Comparison of ENCODE assay signal across 8 cellular contexts in genomic region chr2:211745295-211746097, GRCh38.
DNase-seq lines count a peak whose midpoint lies in the region; ATAC-seq, FAIRE-seq and TF ChIP-seq lines count a peak whose summit lies in the region.

No MANE protein-coding gene starts in this region.

- H3K18ac ChIP-seq in IMR-90 (ENCODE audit: low read depth, low read length), result no peak overlapping the region

- DNase-seq in stimulated activated CD4-positive, alpha-beta T cell treated with anti-CD3 and anti-CD28 coated beads, Interleukin-12 subunit alpha, Interleukin-12 subunit beta, amount 100 ng/mL, for 48 hours (ENCODE audit: low read depth in 2 of 3, low spot score in 1 of 3), result peak in 2 of 3 donors; percentile 3 to 14
- DNase-seq in stimulated activated CD4-positive, alpha-beta T cell treated with anti-CD3 and anti-CD28 coated beads, Interleukin-4, amount 100 ng/mL, for 4 hours, result no peak
- DNase-seq in GM23338 (ENCODE audit: low spot score), result peak; percentile 84
- peak; percentile 49 for DNase-seq in IMR-90
- DNase-seq in NT2/D1 (ENCODE audit: low read depth, low spot score), result peak; percentile 64
- peak; percentile 22 for DNase-seq in brain pericyte (ENCODE audit: low read depth, low spot score)
- peak; percentile 73 for DNase-seq in testis

- no peak overlapping the region for H2AFZ ChIP-seq in GM23338
- H2AFZ ChIP-seq in IMR-90 (replicated peaks; ENCODE audit: low read length, poor library complexity), result no peak overlapping the region

- H2AK5ac ChIP-seq in IMR-90 (ENCODE audit: low read depth, low read length), result no peak overlapping the region

- no peaks in the 10 kb centered on the region for H3K4me1 ChIP-seq in GM23338 (ENCODE audit: insufficient read depth)
- no peaks in the 10 kb centered on the region for H3K4me1 ChIP-seq in IMR-90 (ENCODE audit: control insufficient read depth, insufficient read depth, low read length)
- H3K4me1 ChIP-seq in NT2/D1 (ENCODE audit: insufficient read depth, insufficient read length), result no peaks in the 10 kb centered on the region
- peaks cover 4% of the 10 kb centered on the region for H3K4me1 ChIP-seq in testis

- POLR2A ChIA-PET in IMR-90 (lab: Charles Lee; ENCODE audit: unreplicated experiment), result no interaction called here

- no peaks in the 10 kb centered on the region for H3K36me3 ChIP-seq in GM23338 (ENCODE audit: insufficient read depth)
- no peaks in the 10 kb centered on the region for H3K36me3 ChIP-seq in IMR-90 (ENCODE audit: control insufficient read depth, insufficient read depth, low read length)
- no peaks in the 10 kb centered on the region for H3K36me3 ChIP-seq in NT2/D1 (ENCODE audit: insufficient read depth, insufficient read length, low read length)
- no peaks in the 10 kb centered on the region for H3K36me3 ChIP-seq in testis (ENCODE audit: low read depth, missing control alignments)

- H3K9me1 ChIP-seq in IMR-90 (ENCODE audit: insufficient read depth, low read length), result no peaks in the 10 kb centered on the region

- intact Hi-C loops in IMR-90 (cut with micrococcal nuclease) (loop anchor here (1.0 to 10.0 kb wide), 4 partner anchors 399 to 822 kb away; no protein-coding TSS in a partner anchor), testis (cut with DNase I; ENCODE audit: low total_unique reads) (no loop called here)

- no peaks in the 10 kb centered on the region for H3K27me3 Mint-ChIP-seq in GM23338 (ENCODE audit: insufficient read depth, low read depth, poor library complexity)

- WGBS in IMR-90 (ENCODE audit: extremely low coverage in 2 of 2, insufficient read length in 1 of 2), 2 experiments, result no CpG with 5 or more reads among the region's 4 CpGs
- 51 to 56% methylated on average over 4 of the region's 4 CpGs for WGBS in testis, 2 donors

- H3K27ac ChIP-seq in GM23338 (ENCODE audit: low read depth), result no peak overlapping the region
- no peak overlapping the region for H3K27ac ChIP-seq in IMR-90 (ENCODE audit: insufficient read depth, low read length)
- no peak overlapping the region for H3K27ac ChIP-seq in testis

- TF ChIP-seq RAD21 in IMR-90 (IDR thresholded peaks at IDR 0.05; ENCODE audit: low read length), result peak; percentile 93

- H3K9me3 ChIP-seq in IMR-90 (ENCODE audit: control insufficient read depth, insufficient read depth, low read length), result no peaks in the 10 kb centered on the region
- no peaks in the 10 kb centered on the region for H3K9me3 ChIP-seq in NT2/D1 (ENCODE audit: insufficient read depth, low read length)
- no peaks in the 10 kb centered on the region for H3K9me3 ChIP-seq in testis

- H3K79me1 ChIP-seq in IMR-90 (ENCODE audit: low read depth in 1 of 2, low read length in 2 of 2), result no peaks in the 10 kb centered on the region

- H3K23ac ChIP-seq in IMR-90 (ENCODE audit: low read depth, low read length), result no peak overlapping the region

- no peak overlapping the region for H3K27ac Mint-ChIP-seq in GM23338

- H2BK20ac ChIP-seq in IMR-90 (ENCODE audit: low read depth, low read length), result no peak overlapping the region

- dilution Hi-C loops in IMR-90 (cut with HindIII; ENCODE audit: low sequenced_read_pairs, unreplicated experiment), result no loop called here

- H3K4me3 Mint-ChIP-seq in GM23338, result no peak overlapping the region

- H3K4me2 ChIP-seq in GM23338, result no peak overlapping the region
- H3K4me2 ChIP-seq in IMR-90 (ENCODE audit: low read depth, low read length), result no peak overlapping the region

- H4K5ac ChIP-seq in IMR-90 (ENCODE audit: low read depth, low read length), result no peak overlapping the region

- H2BK120ac ChIP-seq in IMR-90 (ENCODE audit: low read depth, low read length), result no peak overlapping the region

- TF ChIP-seq CTCF in GM23338 (conservative IDR thresholded peaks at IDR 0.05; ENCODE audit: low read depth in 2 of 2), result peak; percentile 93 to 94
- peak; percentile 90 for TF ChIP-seq CTCF in IMR-90 (conservative IDR thresholded peaks at IDR 0.05; ENCODE audit: low read depth, low read length)
- peak; percentile 66 to 82 (median 74) for TF ChIP-seq CTCF in testis (IDR thresholded peaks at IDR 0.05)

- no peak overlapping the region for H2AK9ac ChIP-seq in IMR-90 (replicated peaks; ENCODE audit: low read depth, low read length, poor library complexity)

- no peaks in the 10 kb centered on the region for H3K9me2 ChIP-seq in GM23338 (ENCODE audit: insufficient read depth)

- in situ Hi-C loops in IMR-90 (cut with MboI; ENCODE audit: low sequenced_read_pairs), result no loop called here

- no TSS peak for BruUV-seq in IMR-90 (replicated peaks; lab: Mats Ljungman, UMichigan)

- no peak overlapping the region for H4K91ac ChIP-seq in IMR-90 (ENCODE audit: insufficient read depth, low read depth, low read length)

- H2BK15ac ChIP-seq in IMR-90 (ENCODE audit: low read depth, low read length), result no peak overlapping the region

- no peak for TF ChIP-seq POLR2A in IMR-90 (IDR thresholded peaks at IDR 0.05; ENCODE audit: low read depth, low read length)
- no peak for TF ChIP-seq POLR2A in testis (IDR thresholded peaks at IDR 0.05)

- no peaks in the 10 kb centered on the region for H3F3A ChIP-seq in GM23338 (replicated peaks; ENCODE audit: low read depth)

- no peaks in the 10 kb centered on the region for H4K20me1 ChIP-seq in GM23338 (replicated peaks; ENCODE audit: insufficient read depth)
- H4K20me1 ChIP-seq in IMR-90 (ENCODE audit: insufficient read depth, low read length), result no peaks in the 10 kb centered on the region

- no peak overlapping the region for H2BK5ac ChIP-seq in IMR-90 (ENCODE audit: low read depth, low read length, poor library complexity, severe bottlenecking)

- H3K9ac ChIP-seq in IMR-90 (ENCODE audit: low read depth, low read length), result no peak overlapping the region
- H3K9ac ChIP-seq in NT2/D1 (ENCODE audit: insufficient read length, low read depth), result no peak overlapping the region

- no peaks in the 10 kb centered on the region for H3K27me3 ChIP-seq in GM23338 (ENCODE audit: insufficient read depth)
- no peaks in the 10 kb centered on the region for H3K27me3 ChIP-seq in IMR-90 (ENCODE audit: control insufficient read depth, insufficient read depth, low read length)
- no peaks in the 10 kb centered on the region for H3K27me3 ChIP-seq in NT2/D1 (ENCODE audit: insufficient read depth, insufficient read length)
- no peaks in the 10 kb centered on the region for H3K27me3 ChIP-seq in testis

- no peaks in the 10 kb centered on the region for H3K79me2 ChIP-seq in GM23338 (replicated peaks; ENCODE audit: insufficient read depth)

- peak; percentile 93 for FAIRE-seq in islet of Langerhans (lab: Jason Lieb, UNC)

- peaks cover 4% of the 10 kb centered on the region; the same call in 2 of the 3 replicates for H3K4me1 Mint-ChIP-seq in GM23338

- H4K8ac ChIP-seq in IMR-90 (ENCODE audit: low read depth in 2 of 2, low read length in 2 of 2), result no peak overlapping the region

- H3K36me3 Mint-ChIP-seq in GM23338 (ENCODE audit: low read depth), result no peaks in the 10 kb centered on the region

- CTCF ChIA-PET in IMR-90 (lab: Yijun Ruan, JAX), result interaction anchor here (0.6 to 2.4 kb wide), 11 partner anchors 9 to 822 kb away, joined by 3 to 13 read pairs (median 3); no protein-coding TSS in a partner anchor

- no peak overlapping the region for H3K4me3 ChIP-seq in GM23338
- H3K4me3 ChIP-seq in IMR-90 (ENCODE audit: insufficient read depth, low read depth, low read length), result no peak overlapping the region
- no peak overlapping the region for H3K4me3 ChIP-seq in NT2/D1 (ENCODE audit: insufficient read length, low read depth)
- H3K4me3 ChIP-seq in testis, result no peak overlapping the region

- H3K56ac ChIP-seq in IMR-90 (ENCODE audit: extremely low read depth, insufficient read depth, low read length), result no peak overlapping the region

- H3K14ac ChIP-seq in IMR-90 (replicated peaks; ENCODE audit: low read depth, low read length), result no peak overlapping the region

- no peak overlapping the region for H3K4ac ChIP-seq in IMR-90 (ENCODE audit: low read depth, low read length)

- H3K9me3 Mint-ChIP-seq in GM23338, result no peaks in the 10 kb centered on the region

- ATAC-seq in GM23338, result peak; percentile 98
- peak; percentile 85 for ATAC-seq in IMR-90 (ENCODE audit: low read depth)

TF ChIP-seq in GM23338, 12 proteins besides CTCF, POLR2A, EP300 and RAD21:
- TF ChIP-seq POLR2AphosphoS5 (IDR thresholded peaks at IDR 0.05; ENCODE audit: low read depth) (no peak), STAT1 (IDR thresholded peaks at IDR 0.05; ENCODE audit: unreplicated experiment) (no peak)

TF ChIP-seq in IMR-90, 13 proteins besides CTCF, POLR2A, EP300 and RAD21:
- TF ChIP-seq MXI1 (IDR thresholded peaks at IDR 0.05; ENCODE audit: borderline replicate concordance, low read depth, low read length) (no peak), SMC3 (IDR thresholded peaks at IDR 0.05; ENCODE audit: low read depth, low read length) (peak; percentile 94)

Comparison
In these comparisons a context has a peak if more than half of its experiments do, and no peak if none do; other contexts are left out.
1. DNase-seq: peak in stimulated activated CD4-positive, alpha-beta T cell treated with anti-CD3 and anti-CD28 coated beads, Interleukin-12 subunit alpha, Interleukin-12 subunit beta, amount 100 ng/mL, for 48 hours (2 of 3), GM23338 (single experiment), IMR-90 (single experiment), NT2/D1 (single experiment), brain pericyte (single experiment) and testis (single experiment); none in stimulated activated CD4-positive, alpha-beta T cell treated with anti-CD3 and anti-CD28 coated beads, Interleukin-4, amount 100 ng/mL, for 4 hours (0 of 2).
2. Peak in every context shown above with its lines, with median percentiles within 50 percentile points of each other: CTCF ChIP-seq.